In the genomic region with DNA sequence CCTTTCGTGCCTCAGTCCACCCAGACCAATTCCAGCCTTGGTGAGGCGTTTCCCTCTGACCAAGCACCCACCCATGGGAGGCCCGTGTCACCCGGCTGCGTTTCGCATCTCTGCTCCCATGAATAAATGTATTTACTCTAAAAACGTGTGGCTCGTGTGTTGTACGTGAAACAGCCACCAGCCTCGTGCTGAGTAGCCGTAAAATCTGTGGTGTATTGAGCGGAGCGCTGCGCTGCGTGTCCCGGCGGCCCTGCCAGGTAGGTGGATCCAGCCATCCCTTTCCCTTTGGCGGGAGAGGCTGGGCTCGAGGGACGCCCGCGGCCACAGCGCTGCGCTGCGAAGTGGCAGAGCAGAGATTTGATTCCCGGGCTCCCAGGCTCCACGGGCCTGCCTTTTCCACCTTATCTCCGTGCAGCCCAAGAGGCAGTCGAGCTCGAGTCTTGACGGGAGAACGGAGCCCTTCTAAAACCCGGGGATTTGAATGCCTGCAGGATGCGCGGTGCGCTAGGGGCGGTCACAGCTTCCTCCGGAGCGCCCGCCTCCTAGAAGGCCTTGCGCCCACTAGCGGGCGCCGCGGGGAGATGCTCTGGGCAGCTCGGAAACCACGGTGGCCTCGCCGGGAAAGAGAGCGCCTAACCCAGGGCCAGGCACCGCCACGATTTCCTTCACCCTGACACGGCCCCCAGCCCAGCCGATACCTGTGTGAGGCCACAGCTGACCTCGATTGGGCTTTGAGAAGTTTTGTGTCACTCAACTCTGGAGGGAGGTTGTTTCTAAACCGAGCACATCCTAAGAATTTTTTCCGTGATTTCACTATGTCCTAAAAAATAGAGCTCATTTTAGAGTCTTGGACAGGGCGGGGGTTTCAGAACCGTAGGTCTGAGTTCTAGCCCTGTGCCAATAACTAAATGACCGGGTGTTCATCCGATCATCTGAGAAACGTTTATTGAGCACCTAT, we compare ENCODE assay signal across 8 cellular contexts. TPM values are rescaled to one million over a fixed set of nuclear protein-coding genes. Genes with fewer than 3 reads are reported as not detected.
DNase-seq lines count a peak whose midpoint lies in the region; ATAC-seq and TF ChIP-seq lines count a peak whose summit lies in the region.

No MANE protein-coding gene starts in this region.

- peak overlapping the region; percentile 69 for H3K4me3 ChIP-seq in BE2C (ENCODE audit: low read depth, low read length)
- peak overlapping the region; percentile 42 for H3K4me3 ChIP-seq in mesendoderm (ENCODE audit: low read length)

- peak overlapping the region; percentile 83 for H3K4me2 ChIP-seq in mesendoderm (ENCODE audit: low read length)

- H3K36me3 Mint-ChIP-seq in effector memory CD8-positive, alpha-beta T cell (ENCODE audit: insufficient read depth), result peaks cover 12% of the 10 kb centered on the region

- peak overlapping the region in 1 of 2 donors; percentile 75 for H3K27ac Mint-ChIP-seq in effector memory CD8-positive, alpha-beta T cell

- no peak overlapping the region for H2BK120ac ChIP-seq in mesendoderm (ENCODE audit: low read depth, low read length)

- no peak overlapping the region for H3K18ac ChIP-seq in mesendoderm (ENCODE audit: low read length)

- TF ChIP-seq CTCF in BE2C (IDR thresholded peaks at IDR 0.05; ENCODE audit: low read depth, low read length), result peak; percentile 92

- peak overlapping the region; percentile 86 for H3K56ac ChIP-seq in mesendoderm (ENCODE audit: low read length)

- peaks cover 17 to 27% of the 10 kb centered on the region in 2 donors for H3K4me1 Mint-ChIP-seq in effector memory CD8-positive, alpha-beta T cell (ENCODE audit: low read depth in 2 of 2)

- no peak overlapping the region for H3K4ac ChIP-seq in mesendoderm (ENCODE audit: low read depth, low read length)

- no CpG with 5 or more reads among the region's 62 CpGs for WGBS in mesendoderm (ENCODE audit: extremely low coverage, insufficient coverage, low lambda C conversion rate)

- H3K9me3 Mint-ChIP-seq in effector memory CD8-positive, alpha-beta T cell, result no peaks in the 10 kb centered on the region

- no peak overlapping the region for H3K27ac ChIP-seq in mesendoderm (ENCODE audit: low read depth, low read length)

- peaks cover 10% of the 10 kb centered on the region for H3K79me2 ChIP-seq in mesendoderm (ENCODE audit: control insufficient read depth, insufficient read depth, low read length)

- no peaks in the 10 kb centered on the region for H3K9me3 ChIP-seq in BE2C

- no peak overlapping the region for H2BK5ac ChIP-seq in mesendoderm (ENCODE audit: low read length)

- peak overlapping the region; percentile 71 for H3K9ac ChIP-seq in mesendoderm (ENCODE audit: low read length)

- H2AK5ac ChIP-seq in mesendoderm (ENCODE audit: low read length), result no peak overlapping the region

- H3K4me3 Mint-ChIP-seq in effector memory CD8-positive, alpha-beta T cell, result peak overlapping the region; percentile 90 to 92

- ATAC-seq in GM19035 (IDR thresholded peaks at IDR 0.05; ENCODE audit: unreplicated experiment) (peak; percentile 44), HG03442 (IDR thresholded peaks at IDR 0.05; ENCODE audit: unreplicated experiment) (peak; percentile 55)
- ATAC-seq in effector memory CD8-positive, alpha-beta T cell (replicated peaks), result peak; percentile 65

- H3K27me3 ChIP-seq in BE2C, result no peaks in the 10 kb centered on the region
- peaks cover 1% of the 10 kb centered on the region for H3K27me3 ChIP-seq in mesendoderm (ENCODE audit: insufficient read depth, low read length, poor library complexity)

- H3K4me1 ChIP-seq in BE2C (no peaks in the 10 kb centered on the region; the same call in 1 of the 2 replicates), mesendoderm (ENCODE audit: control insufficient read depth, low read depth, low read length) (peaks cover 2% of the 10 kb centered on the region)

- H4K5ac ChIP-seq in mesendoderm (ENCODE audit: low read length), result no peak overlapping the region

- H4K8ac ChIP-seq in mesendoderm (ENCODE audit: low read depth, low read length), result no peak overlapping the region

- no peaks in the 10 kb centered on the region for H3K36me3 ChIP-seq in BE2C
- no peaks in the 10 kb centered on the region for H3K36me3 ChIP-seq in mesendoderm (ENCODE audit: control insufficient read depth, insufficient read depth, low read length)

- H2BK15ac ChIP-seq in mesendoderm (replicated peaks; ENCODE audit: low read depth), result no peak overlapping the region

- peak; percentile 90 for DNase-seq in BE2C
- peak; percentile 68 for DNase-seq in NCI-H774 (lab: John Stamatoyannopoulos, UW)
- peak; percentile 53 to 72 for DNase-seq in activated CD8-positive, alpha-beta memory T cell treated with anti-CD3 and anti-CD28 coated beads for 1 hour (ENCODE audit: extremely low read depth in 1 of 2, low read depth in 1 of 2)
- peak; percentile 73 to 78 (median 75) for DNase-seq in effector memory CD8-positive, alpha-beta T cell
- DNase-seq in mesendoderm, result peak; percentile 93
- DNase-seq in stimulated activated CD8-positive, alpha-beta memory T cell treated with anti-CD3 and anti-CD28 coated beads, Interleukin-15, amount 100 ng/mL, for 1 hour (ENCODE audit: low read depth), result peak; percentile 59

- H3K27me3 Mint-ChIP-seq in effector memory CD8-positive, alpha-beta T cell, result peaks cover 5 to 22% of the 10 kb centered on the region in 2 donors

- peaks cover 4% of the 10 kb centered on the region for H3K79me1 ChIP-seq in mesendoderm (ENCODE audit: low read length)

- H3K23ac ChIP-seq in mesendoderm (ENCODE audit: low read length), result no peak overlapping the region

RNA-seq across cellular contexts. Expression of gene PSMD1, which starts 3.9 kb away (rescaled TPM):
- 77.9 TPM for polyA plus RNA-seq in BE2C (2012; ENCODE audit: insufficient read depth, insufficient read length, low read depth)
- polyA plus RNA-seq in mesendoderm (2013, experiment 1 of 2), result 182 TPM
- 182 TPM for polyA plus RNA-seq in mesendoderm (2013, experiment 2 of 2)

RNA-seq across cellular contexts. Expression of gene C2orf72, which starts 15.4 kb away (rescaled TPM):
- not detected for polyA plus RNA-seq in BE2C (2012; ENCODE audit: insufficient read depth, insufficient read length, low read depth)
- polyA plus RNA-seq in mesendoderm (2013, experiment 1 of 2), result 0.69 TPM
- 0.83 TPM for polyA plus RNA-seq in mesendoderm (2013, experiment 2 of 2)

RNA-seq across cellular contexts. Expression of gene SPATA3, which starts 56.9 kb away (rescaled TPM):
- not detected for polyA plus RNA-seq in BE2C (2012; ENCODE audit: insufficient read depth, insufficient read length, low read depth)
- not detected for polyA plus RNA-seq in mesendoderm (2013, experiment 1 of 2)
- polyA plus RNA-seq in mesendoderm (2013, experiment 2 of 2), result not detected
